Comparison of ENCODE assay signal across 9 cellular contexts in the genomic region with DNA sequence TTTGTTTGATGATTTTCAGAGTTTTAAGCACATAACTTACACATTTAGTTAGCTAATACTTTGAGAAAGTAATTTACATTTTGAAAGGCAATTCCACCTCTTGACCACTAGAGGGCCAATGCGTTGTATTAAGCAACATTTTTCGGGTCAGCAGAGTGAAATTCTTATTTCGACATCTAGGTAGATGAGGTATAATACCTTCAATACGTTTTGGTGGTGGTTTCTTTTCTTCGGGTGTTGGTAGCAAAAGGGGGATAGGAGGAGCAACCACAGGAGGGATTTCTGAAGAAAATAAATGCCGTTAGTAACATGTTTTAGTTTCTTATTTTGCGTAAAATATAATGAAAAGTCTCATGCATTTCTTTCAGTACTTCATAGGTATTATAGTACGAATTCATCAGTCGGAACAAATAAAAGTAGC.
DNase-seq lines count a peak whose midpoint lies in the region; ATAC-seq, FAIRE-seq and TF ChIP-seq lines count a peak whose summit lies in the region.
"Had no signal": no experiment of that assay in that cellular context is flagged by ENCODE, and none has a peak within 500 bp of the region (broad histone marks: within the 10 kb centered on the region; RNA-seq: fewer than 3 reads in every experiment).

No MANE protein-coding gene starts in this region.

- FAIRE-seq in A549 (lab: Jason Lieb, UNC) = peak; percentile 28

- no peak for TF ChIP-seq POLR2A in A549 (IDR thresholded peaks at IDR 0.05; ENCODE audit: low read length)

- H3K4me3 ChIP-seq in A549 (no peak overlapping the region), MM.1S (ENCODE audit: low read length) (no peak overlapping the region), aorta (ENCODE audit: low read length in 2 of 2) (no peak overlapping the region)

- CTCF ChIA-PET in A549 (lab: Yijun Ruan, JAX) (interaction anchor here (0.6 to 1.4 kb wide), 10 partner anchors 10 to 657 kb away, joined by 3 to 7 read pairs (median 3); no protein-coding TSS in a partner anchor), MCF 10A (lab: Yijun Ruan, JAX) (interaction anchor here (0.6 to 2.1 kb wide), 18 partner anchors 9 to 1223 kb away, joined by 3 to 12 read pairs (median 3); no protein-coding TSS in a partner anchor)

- no peaks in the 10 kb centered on the region for H3K36me3 Mint-ChIP-seq in MCF 10A (ENCODE audit: insufficient read depth, unreplicated experiment)
- no peaks in the 10 kb centered on the region for H3K36me3 Mint-ChIP-seq in nephron (ENCODE audit: low read depth)

- no peaks in the 10 kb centered on the region for H3K9me3 Mint-ChIP-seq in MCF 10A (ENCODE audit: unreplicated experiment)
- no peaks in the 10 kb centered on the region for H3K9me3 Mint-ChIP-seq in nephron

- TF ChIP-seq RAD21 in A549 (conservative IDR thresholded peaks at IDR 0.05 in 1 of 2, IDR thresholded peaks at IDR 0.05 in 1 of 2) = peak; percentile 19 to 43; a peak in 3 of 5 replicates

- peak overlapping the region; percentile 41; the same call in 1 of the 2 replicates for H2AFZ ChIP-seq in MM.1S (ENCODE audit: low read length)

- H3K79me2 ChIP-seq in MM.1S (ENCODE audit: low read length) = no peaks in the 10 kb centered on the region

- H3K27me3 ChIP-seq in MM.1S (replicated peaks; ENCODE audit: insufficient read depth, low read length) (no peaks in the 10 kb centered on the region), aorta (ENCODE audit: control insufficient read depth in 1 of 2, insufficient read depth in 2 of 2, low read length in 1 of 2) (no peaks in the 10 kb centered on the region)

- H3K9me3 ChIP-seq in A549 = no peaks in the 10 kb centered on the region
- no peaks in the 10 kb centered on the region for H3K9me3 ChIP-seq in MM.1S (replicated peaks; ENCODE audit: insufficient read depth, low read length)
- H3K9me3 ChIP-seq in aorta (ENCODE audit: control insufficient read depth, low read length) = peaks cover 1% of the 10 kb centered on the region

- no TSS peak for BruUV-seq in MCF 10A (replicated peaks; lab: Mats Ljungman, UMichigan)

- peak overlapping the region; percentile 26; the same call in 1 of the 3 replicates for H3K4me2 ChIP-seq in A549
- H3K4me2 ChIP-seq in MM.1S (ENCODE audit: low read depth, low read length) = peak overlapping the region; percentile 28; the same call in 1 of the 2 replicates

- peaks cover 56% of the 10 kb centered on the region for H3K27me3 Mint-ChIP-seq in MCF 10A (ENCODE audit: insufficient read depth, unreplicated experiment)
- H3K27me3 Mint-ChIP-seq in nephron (ENCODE audit: low read depth) = no peaks in the 10 kb centered on the region

- no peak for TF ChIP-seq EP300 in A549 (IDR thresholded peaks at IDR 0.05)

- TF ChIP-seq CTCF in A549 (IDR thresholded peaks at IDR 0.05) (peak; percentile 76), MM.1S (IDR thresholded peaks at IDR 0.05; ENCODE audit: low read length) (peak; percentile 83), MCF 10A (IDR thresholded peaks at IDR 0.05; ENCODE audit: unreplicated experiment) (peak; percentile 73), nephron (IDR thresholded peaks at IDR 0.05; ENCODE audit: unreplicated experiment in 3 of 3) (peak; percentile 42 to 64 (median 44))

- intact Hi-C loops in MCF 10A (cut with micrococcal nuclease) = no loop called here
- intact Hi-C loops in aorta (cut with DNase I) = no loop called here

- WGBS in A549 (ENCODE audit: missing lambda C conversion rate) = 26% methylated on average over 9 of the region's 9 CpGs
- WGBS in aorta, 2 donors = 64 to 65% methylated on average over 9 of the region's 9 CpGs

- H3K27ac ChIP-seq in A549 = no peak overlapping the region
- no peak overlapping the region for H3K27ac ChIP-seq in MM.1S (ENCODE audit: low read length)
- H3K27ac ChIP-seq in aorta (ENCODE audit: low read depth in 1 of 2, low read length in 2 of 2) = no peak overlapping the region
- H3K27ac ChIP-seq: epithelial cell of prostate had no signal

- no peak overlapping the region for H3K9ac ChIP-seq in MM.1S (ENCODE audit: low read length)

- no peaks in the 10 kb centered on the region for H3F3A ChIP-seq in MM.1S (ENCODE audit: insufficient read depth, low read length)

- H4K20me1 ChIP-seq in MM.1S (ENCODE audit: insufficient read depth, low read length) = no peaks in the 10 kb centered on the region

- H3K4me3 Mint-ChIP-seq in MCF 10A (ENCODE audit: unreplicated experiment) = peak overlapping the region; percentile 15
- H3K4me3 Mint-ChIP-seq in nephron = no peak overlapping the region

- H3K4me1 Mint-ChIP-seq in MCF 10A (ENCODE audit: insufficient read depth, unreplicated experiment) (peaks cover 5% of the 10 kb centered on the region), nephron (no peaks in the 10 kb centered on the region)

- ATAC-seq in A549 = peak in 1 of 2 experiments; percentile 43; a peak in 1 of 6 replicates
- no peak for ATAC-seq in aorta (ENCODE audit: low FRiP score)
- ATAC-seq in GM19328 (IDR thresholded peaks at IDR 0.05; ENCODE audit: unreplicated experiment) = no peak

- DNase-seq in A549 (ENCODE audit: low read depth in 1 of 2, low spot score in 1 of 2) (peak; percentile 2 to 48), GM04504 (ENCODE audit: low read depth) (peak; percentile 0), MM.1S (peak; percentile 48), MCF 10A (ENCODE audit: unreplicated experiment) (peak; percentile 36), medulla oblongata (ENCODE audit: extremely low spot score) (no peak), aorta (no peak)

- H3K4me1 ChIP-seq in A549 (no peaks in the 10 kb centered on the region), MM.1S (ENCODE audit: low read length) (no peaks in the 10 kb centered on the region), aorta (ENCODE audit: control insufficient read depth in 1 of 2, insufficient read depth in 2 of 2, low read length in 2 of 2) (no peaks in the 10 kb centered on the region)

- H3K27ac Mint-ChIP-seq in MCF 10A (ENCODE audit: low read depth, unreplicated experiment) = no peak overlapping the region
- no peak overlapping the region for H3K27ac Mint-ChIP-seq in nephron

- no peaks in the 10 kb centered on the region for H3K9me2 ChIP-seq in MM.1S (replicated peaks; ENCODE audit: insufficient read depth, low read length)

- POLR2A ChIA-PET in A549 (lab: Yijun Ruan, JAX) = interaction anchor here (0.6 kb wide), 1 partner anchor 249 kb away, joined by 11 read pairs; no protein-coding TSS in a partner anchor
- POLR2A ChIA-PET in MCF 10A (lab: Yijun Ruan, JAX) = no interaction called here

- H3K36me3 ChIP-seq in MM.1S (replicated peaks; ENCODE audit: insufficient read depth, low read length) (no peaks in the 10 kb centered on the region), aorta (ENCODE audit: control insufficient read depth in 1 of 2, insufficient read depth in 2 of 2, low read length in 1 of 2) (no peaks in the 10 kb centered on the region)

TF ChIP-seq in A549, 52 proteins besides CTCF, POLR2A, EP300 and RAD21:
- TF ChIP-seq ESRRA (IDR thresholded peaks at IDR 0.05; ENCODE audit: borderline replicate concordance, low read length) (no peak), CEBPB (IDR thresholded peaks at IDR 0.05) (peak; percentile 91 to 96), HOXA7 (CRISPR knock-in tag; IDR thresholded peaks at IDR 0.05) (no peak), MAZ (IDR thresholded peaks at IDR 0.05; ENCODE audit: borderline replicate concordance, low read depth, low read length) (no peak), PHF8 (IDR thresholded peaks at IDR 0.05; ENCODE audit: borderline replicate concordance, low read depth) (no peak)
- TF ChIP-seq, protein P1, sequence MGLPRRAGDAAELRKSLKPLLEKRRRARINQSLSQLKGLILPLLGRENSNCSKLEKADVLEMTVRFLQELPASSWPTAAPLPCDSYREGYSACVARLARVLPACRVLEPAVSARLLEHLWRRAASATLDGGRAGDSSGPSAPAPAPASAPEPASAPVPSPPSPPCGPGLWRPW (IDR thresholded peaks at IDR 0.05) = no peak

Comparison
In these comparisons a context has a peak if more than half of its experiments do, and no peak if none do; other contexts are left out.
1. DNase-seq: peak in A549 (2 of 2), GM04504 (single experiment), MM.1S (single experiment) and MCF 10A (single experiment); none in medulla oblongata (single experiment) and aorta (0 of 2).
2. Peak in every context shown above with its lines, with median percentiles within 50 percentile points of each other: CTCF ChIP-seq.